ENCODE assay signal across 8 cellular contexts in genomic region chr17:50147841-50148225, GRCh38. TPM values are rescaled to one million over a fixed set of nuclear protein-coding genes. Genes with fewer than 3 reads are reported as not detected.
DNase-seq lines count a peak whose midpoint lies in the region; ATAC-seq lines count a peak whose summit lies in the region.

No MANE protein-coding gene starts in this region.

- peak overlapping the region; percentile 98 for H3K4me3 Mint-ChIP-seq in activated T-helper 1 cell treated with anti-CD3 and anti-CD28 coated beads, Interleukin-12 subunit alpha, Interleukin-12 subunit beta, Interleukin-2, Interleukin-4 antibody, amounts not matched to agents 30 ng/mL and 10 ng/mL and 1 ng/mL, durations not matched to agents 14 hours and 24 hours and 36 hours
- peak overlapping the region; percentile 99 for H3K4me3 Mint-ChIP-seq in stimulated activated memory B cell treated with anti-CD40 and anti-IgM and Interleukin-4, amounts not matched to agents 10 μg/mL and 1 μg/mL and 100 μg/mL, for 72 hours

- no peaks in the 10 kb centered on the region for H3K27me3 Mint-ChIP-seq in activated T-helper 1 cell treated with anti-CD3 and anti-CD28 coated beads, Interleukin-12 subunit alpha, Interleukin-12 subunit beta, Interleukin-2, Interleukin-4 antibody, amounts not matched to agents 30 ng/mL and 10 ng/mL and 1 ng/mL, durations not matched to agents 14 hours and 24 hours and 36 hours (ENCODE audit: insufficient read depth)
- H3K27me3 Mint-ChIP-seq in stimulated activated memory B cell treated with anti-CD40 and anti-IgM and Interleukin-4, amounts not matched to agents 10 μg/mL and 1 μg/mL and 100 μg/mL, for 72 hours, result no peaks in the 10 kb centered on the region

- H3K9ac ChIP-seq in iPS-15b (ENCODE audit: low read depth, low read length), result no peak overlapping the region

- DNase-seq in HAP-1 (ENCODE audit: low spot score in 2 of 2), result peak in 1 of 2 experiments; percentile 46
- DNase-seq in activated T-helper 1 cell treated with anti-CD3 and anti-CD28 coated beads, Interleukin-12 subunit alpha, Interleukin-12 subunit beta, Interleukin-2, Interleukin-4 antibody, amounts not matched to agents 30 ng/mL and 10 ng/mL and 1 ng/mL, durations not matched to agents 14 hours and 24 hours and 36 hours (ENCODE audit: low spot score), result no peak

- H3K4me1 Mint-ChIP-seq in activated T-helper 1 cell treated with anti-CD3 and anti-CD28 coated beads, Interleukin-12 subunit alpha, Interleukin-12 subunit beta, Interleukin-2, Interleukin-4 antibody, amounts not matched to agents 30 ng/mL and 10 ng/mL and 1 ng/mL, durations not matched to agents 14 hours and 24 hours and 36 hours (ENCODE audit: low read depth), result peaks cover 62% of the 10 kb centered on the region
- peaks cover 55% of the 10 kb centered on the region for H3K4me1 Mint-ChIP-seq in stimulated activated memory B cell treated with anti-CD40 and anti-IgM and Interleukin-4, amounts not matched to agents 10 μg/mL and 1 μg/mL and 100 μg/mL, for 72 hours

- peaks cover 35% of the 10 kb centered on the region for H3K36me3 Mint-ChIP-seq in activated T-helper 1 cell treated with anti-CD3 and anti-CD28 coated beads, Interleukin-12 subunit alpha, Interleukin-12 subunit beta, Interleukin-2, Interleukin-4 antibody, amounts not matched to agents 30 ng/mL and 10 ng/mL and 1 ng/mL, durations not matched to agents 14 hours and 24 hours and 36 hours (ENCODE audit: low read depth)
- H3K36me3 Mint-ChIP-seq in stimulated activated memory B cell treated with anti-CD40 and anti-IgM and Interleukin-4, amounts not matched to agents 10 μg/mL and 1 μg/mL and 100 μg/mL, for 72 hours, result peaks cover 59% of the 10 kb centered on the region

- ATAC-seq in stimulated activated memory B cell treated with anti-CD40 and anti-IgM and Interleukin-4, amounts not matched to agents 10 μg/mL and 1 μg/mL and 100 μg/mL, for 72 hours, result peak; percentile 2
- ATAC-seq in HG02763 (IDR thresholded peaks at IDR 0.05; ENCODE audit: unreplicated experiment), result no peak
- no peak for ATAC-seq in GM21723 (IDR thresholded peaks at IDR 0.05; ENCODE audit: unreplicated experiment)
- no peak for ATAC-seq in HG03354 (IDR thresholded peaks at IDR 0.05; ENCODE audit: poor library complexity, severe bottlenecking, unreplicated experiment)
- ATAC-seq in GM19395 (IDR thresholded peaks at IDR 0.05; ENCODE audit: unreplicated experiment), result no peak

- in situ Hi-C loops in HAP-1 (cut with MboI; ENCODE audit: low sequenced_read_pairs), result no loop called here

- H3K9me3 Mint-ChIP-seq in activated T-helper 1 cell treated with anti-CD3 and anti-CD28 coated beads, Interleukin-12 subunit alpha, Interleukin-12 subunit beta, Interleukin-2, Interleukin-4 antibody, amounts not matched to agents 30 ng/mL and 10 ng/mL and 1 ng/mL, durations not matched to agents 14 hours and 24 hours and 36 hours, result no peaks in the 10 kb centered on the region
- no peaks in the 10 kb centered on the region for H3K9me3 Mint-ChIP-seq in stimulated activated memory B cell treated with anti-CD40 and anti-IgM and Interleukin-4, amounts not matched to agents 10 μg/mL and 1 μg/mL and 100 μg/mL, for 72 hours

- intact Hi-C loops in activated T-helper 1 cell treated with anti-CD3 and anti-CD28 coated beads, Interleukin-12 subunit alpha, Interleukin-12 subunit beta, Interleukin-2, Interleukin-4 antibody, amounts not matched to agents 30 ng/mL and 10 ng/mL and 1 ng/mL, durations not matched to agents 14 hours and 24 hours and 36 hours (cut with micrococcal nuclease), result loop anchor here (2.0 kb wide), 1 partner anchor 17 kb away; the partner anchor contains the start of gene SAMD14

- H3K27ac Mint-ChIP-seq in activated T-helper 1 cell treated with anti-CD3 and anti-CD28 coated beads, Interleukin-12 subunit alpha, Interleukin-12 subunit beta, Interleukin-2, Interleukin-4 antibody, amounts not matched to agents 30 ng/mL and 10 ng/mL and 1 ng/mL, durations not matched to agents 14 hours and 24 hours and 36 hours, result peak overlapping the region; percentile 94
- peak overlapping the region; percentile 93 for H3K27ac Mint-ChIP-seq in stimulated activated memory B cell treated with anti-CD40 and anti-IgM and Interleukin-4, amounts not matched to agents 10 μg/mL and 1 μg/mL and 100 μg/mL, for 72 hours

- H3K27me3 ChIP-seq in HAP-1 (ENCODE audit: low read depth), result no peaks in the 10 kb centered on the region
- H3K27me3 ChIP-seq in iPS-15b (ENCODE audit: control insufficient read depth, insufficient read depth, low read length), result peaks cover 3% of the 10 kb centered on the region

- peaks cover 25% of the 10 kb centered on the region for H3K36me3 ChIP-seq in HAP-1 (replicated peaks)
- H3K36me3 ChIP-seq in iPS-15b (ENCODE audit: control insufficient read depth, insufficient read depth, low read length), result peaks cover 11% of the 10 kb centered on the region

- H3K4me3 ChIP-seq in HAP-1 (peak overlapping the region; percentile 59), iPS-15b (ENCODE audit: low read depth, low read length) (peak overlapping the region; percentile 54)

- no peaks in the 10 kb centered on the region for H3K9me3 ChIP-seq in HAP-1
- H3K9me3 ChIP-seq in iPS-15b (ENCODE audit: control insufficient read depth, insufficient read depth, low read length), result no peaks in the 10 kb centered on the region

- H3K4me1 ChIP-seq in HAP-1, result peaks cover 12% of the 10 kb centered on the region
- peaks cover 7% of the 10 kb centered on the region for H3K4me1 ChIP-seq in iPS-15b (ENCODE audit: control insufficient read depth, insufficient read depth, low read length)

RNA-seq across cellular contexts. Expression of gene PPP1R9B, which starts 2.6 kb away (rescaled TPM):
- total RNA-seq in activated T-helper 1 cell treated with anti-CD3 and anti-CD28 coated beads, Interleukin-12 subunit alpha, Interleukin-12 subunit beta, Interleukin-2, Interleukin-4 antibody, amounts not matched to agents 30 ng/mL and 10 ng/mL and 1 ng/mL, durations not matched to agents 14 hours and 24 hours and 36 hours, result 97.1 and 101 TPM in 2 replicates

RNA-seq across cellular contexts. Expression of gene SAMD14, which starts 17.9 kb away (rescaled TPM):
- 1.6 and 3.6 TPM in 2 replicates for total RNA-seq in activated T-helper 1 cell treated with anti-CD3 and anti-CD28 coated beads, Interleukin-12 subunit alpha, Interleukin-12 subunit beta, Interleukin-2, Interleukin-4 antibody, amounts not matched to agents 30 ng/mL and 10 ng/mL and 1 ng/mL, durations not matched to agents 14 hours and 24 hours and 36 hours

RNA-seq across cellular contexts. Expression of gene SGCA, which starts 18.0 kb away (rescaled TPM):
- total RNA-seq in activated T-helper 1 cell treated with anti-CD3 and anti-CD28 coated beads, Interleukin-12 subunit alpha, Interleukin-12 subunit beta, Interleukin-2, Interleukin-4 antibody, amounts not matched to agents 30 ng/mL and 10 ng/mL and 1 ng/mL, durations not matched to agents 14 hours and 24 hours and 36 hours, result 0.32 and 0.49 TPM in 2 replicates

RNA-seq across cellular contexts. Expression of gene PDK2, which starts 52.7 kb away (rescaled TPM):
- total RNA-seq in activated T-helper 1 cell treated with anti-CD3 and anti-CD28 coated beads, Interleukin-12 subunit alpha, Interleukin-12 subunit beta, Interleukin-2, Interleukin-4 antibody, amounts not matched to agents 30 ng/mL and 10 ng/mL and 1 ng/mL, durations not matched to agents 14 hours and 24 hours and 36 hours, result 13.7 and 16.9 TPM in 2 replicates

RNA-seq across cellular contexts. Expression of gene COL1A1, which starts 53.6 kb away (rescaled TPM):
- total RNA-seq in activated T-helper 1 cell treated with anti-CD3 and anti-CD28 coated beads, Interleukin-12 subunit alpha, Interleukin-12 subunit beta, Interleukin-2, Interleukin-4 antibody, amounts not matched to agents 30 ng/mL and 10 ng/mL and 1 ng/mL, durations not matched to agents 14 hours and 24 hours and 36 hours, result 1.2 and 2.0 TPM in 2 replicates
